ENCODE assay signal across 1 cellular context in the genomic region with DNA sequence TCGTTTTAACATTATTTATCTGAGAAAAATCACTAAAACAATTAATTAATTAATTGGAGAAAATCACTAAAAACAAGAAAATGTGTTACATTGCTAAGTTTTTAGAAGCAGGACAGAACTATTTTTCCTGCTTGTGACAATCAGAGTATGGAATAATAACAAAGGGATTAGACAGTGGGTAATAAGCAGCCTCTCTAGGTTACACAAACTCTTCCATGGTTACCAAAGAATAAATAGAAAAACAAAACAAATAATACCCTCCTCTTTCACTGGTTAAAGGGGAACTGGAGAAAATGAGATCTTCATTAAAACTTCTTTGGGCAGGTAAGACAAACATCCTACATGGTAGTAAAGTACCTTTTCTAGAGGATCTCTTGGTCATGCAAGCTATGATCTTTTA.
TF ChIP-seq lines count a peak whose summit lies in the region.

No MANE protein-coding gene starts in this region.

TF ChIP-seq in GM23338, 12 proteins besides CTCF, POLR2A, EP300 and RAD21 (continued from another document):
- TF ChIP-seq, protein P1, sequence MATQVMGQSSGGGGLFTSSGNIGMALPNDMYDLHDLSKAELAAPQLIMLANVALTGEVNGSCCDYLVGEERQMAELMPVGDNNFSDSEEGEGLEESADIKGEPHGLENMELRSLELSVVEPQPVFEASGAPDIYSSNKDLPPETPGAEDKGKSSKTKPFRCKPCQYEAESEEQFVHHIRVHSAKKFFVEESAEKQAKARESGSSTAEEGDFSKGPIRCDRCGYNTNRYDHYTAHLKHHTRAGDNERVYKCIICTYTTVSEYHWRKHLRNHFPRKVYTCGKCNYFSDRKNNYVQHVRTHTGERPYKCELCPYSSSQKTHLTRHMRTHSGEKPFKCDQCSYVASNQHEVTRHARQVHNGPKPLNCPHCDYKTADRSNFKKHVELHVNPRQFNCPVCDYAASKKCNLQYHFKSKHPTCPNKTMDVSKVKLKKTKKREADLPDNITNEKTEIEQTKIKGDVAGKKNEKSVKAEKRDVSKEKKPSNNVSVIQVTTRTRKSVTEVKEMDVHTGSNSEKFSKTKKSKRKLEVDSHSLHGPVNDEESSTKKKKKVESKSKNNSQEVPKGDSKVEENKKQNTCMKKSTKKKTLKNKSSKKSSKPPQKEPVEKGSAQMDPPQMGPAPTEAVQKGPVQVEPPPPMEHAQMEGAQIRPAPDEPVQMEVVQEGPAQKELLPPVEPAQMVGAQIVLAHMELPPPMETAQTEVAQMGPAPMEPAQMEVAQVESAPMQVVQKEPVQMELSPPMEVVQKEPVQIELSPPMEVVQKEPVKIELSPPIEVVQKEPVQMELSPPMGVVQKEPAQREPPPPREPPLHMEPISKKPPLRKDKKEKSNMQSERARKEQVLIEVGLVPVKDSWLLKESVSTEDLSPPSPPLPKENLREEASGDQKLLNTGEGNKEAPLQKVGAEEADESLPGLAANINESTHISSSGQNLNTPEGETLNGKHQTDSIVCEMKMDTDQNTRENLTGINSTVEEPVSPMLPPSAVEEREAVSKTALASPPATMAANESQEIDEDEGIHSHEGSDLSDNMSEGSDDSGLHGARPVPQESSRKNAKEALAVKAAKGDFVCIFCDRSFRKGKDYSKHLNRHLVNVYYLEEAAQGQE (IDR thresholded peaks at IDR 0.05; ENCODE audit: unreplicated experiment), result no peak
- TF ChIP-seq CREB1 (CRISPR knock-in tag; IDR thresholded peaks at IDR 0.05; ENCODE audit: low read depth), result no peak
- TF ChIP-seq, protein P2, sequence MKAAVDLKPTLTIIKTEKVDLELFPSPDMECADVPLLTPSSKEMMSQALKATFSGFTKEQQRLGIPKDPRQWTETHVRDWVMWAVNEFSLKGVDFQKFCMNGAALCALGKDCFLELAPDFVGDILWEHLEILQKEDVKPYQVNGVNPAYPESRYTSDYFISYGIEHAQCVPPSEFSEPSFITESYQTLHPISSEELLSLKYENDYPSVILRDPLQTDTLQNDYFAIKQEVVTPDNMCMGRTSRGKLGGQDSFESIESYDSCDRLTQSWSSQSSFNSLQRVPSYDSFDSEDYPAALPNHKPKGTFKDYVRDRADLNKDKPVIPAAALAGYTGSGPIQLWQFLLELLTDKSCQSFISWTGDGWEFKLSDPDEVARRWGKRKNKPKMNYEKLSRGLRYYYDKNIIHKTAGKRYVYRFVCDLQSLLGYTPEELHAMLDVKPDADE (IDR thresholded peaks at IDR 0.05), result no peak
- no peak for TF ChIP-seq ZNF114 (CRISPR knock-in tag; IDR thresholded peaks at IDR 0.05)
- no peak for TF ChIP-seq POLR2AphosphoS5 (IDR thresholded peaks at IDR 0.05; ENCODE audit: low read depth)
- TF ChIP-seq NANOG (IDR thresholded peaks at IDR 0.05; ENCODE audit: borderline replicate concordance), result no peak
TF ChIP-seq in GM23338: peak in this region for 0.
